In genomic region chr9:105074501-105074900, GRCh38 we compare ENCODE assay signal across 32 cellular contexts.
"Had no signal": no experiment of that assay in that cellular context is flagged by ENCODE, and none has a peak within 500 bp of the region (broad histone marks: within the 10 kb centered on the region; RNA-seq: fewer than 3 reads in every experiment).

No MANE protein-coding gene starts in this region.

- H3K27me3 ChIP-seq: adrenal gland, body of pancreas, colonic mucosa, esophagus squamous epithelium, foreskin keratinocyte, gastrocnemius medialis, heart right ventricle had no signal

- H3K4me1 ChIP-seq: body of pancreas, colonic mucosa, gastrocnemius medialis had no signal

- H3K9me3 Mint-ChIP-seq: activated B cell treated with CpG ODN at 0.5 μM for 24 hours; activated CD8-positive, alpha-beta T cell treated with anti-CD3 and anti-CD28 coated beads for 36 hours; activated T-cell treated with anti-CD3 and anti-CD28 coated beads, Interleukin-2, amount 50 U/mL, for 4 hours; activated T-helper 17 cell treated with anti-CD3 and anti-CD28 coated beads, Interleukin-2, amount 50 U/mL, for 72 hours had no signal

- H3K9me3 ChIP-seq: adrenal gland, body of pancreas, colonic mucosa, esophagus squamous epithelium, gastrocnemius medialis, heart right ventricle had no signal

- H3K36me3 Mint-ChIP-seq: activated naive CD8-positive, alpha-beta T cell had no signal

- H3K36me3 ChIP-seq: adrenal gland, colonic mucosa, esophagus squamous epithelium, gastrocnemius medialis, heart right ventricle, WERI-Rb-1 had no signal

- H3K27ac Mint-ChIP-seq: activated B cell treated with CpG ODN at 0.5 μM for 24 hours; activated CD8-positive, alpha-beta T cell treated with anti-CD3 and anti-CD28 coated beads for 36 hours; activated naive CD8-positive, alpha-beta T cell; activated T-helper 17 cell treated with anti-CD3 and anti-CD28 coated beads, Interleukin-2, amount 50 U/mL, for 72 hours had no signal

- DNase-seq: activated B cell treated with CpG ODN at 0.5 μM for 24 hours; activated CD4-positive, alpha-beta T cell treated with anti-CD3 and anti-CD28 coated beads for 48 hours; activated CD4-positive, alpha-beta T cell treated with anti-CD3 and anti-CD28 coated beads, Interleukin-2, amount 50 U/mL, for 1 hour; activated CD4-positive, alpha-beta T cell treated with anti-CD3 and anti-CD28 coated beads, Interleukin-2, amount 50 U/mL, for 48 hours; activated CD8-positive, alpha-beta memory T cell treated with anti-CD3 and anti-CD28 coated beads for 24 hours; activated CD8-positive, alpha-beta T cell treated with anti-CD3 and anti-CD28 coated beads for 36 hours; activated effector memory CD4-positive, alpha-beta T cell treated with Interleukin-2 at 50 U/mL for 16 hours; activated gamma-delta T cell treated with Interleukin-2 at 50 U/mL for 16 hours; activated naive CD4-positive, alpha-beta T cell treated with anti-CD3 and anti-CD28 coated beads, Interleukin-2, amount 50 U/mL, for 16 hours; activated naive CD4-positive, alpha-beta T cell treated with Interleukin-2 at 50 U/mL for 16 hours; activated T-cell treated with anti-CD3 and anti-CD28 coated beads, Interleukin-2, amount 50 U/mL, for 4 hours; adrenal gland; amygdala; aorta; body of pancreas; caudate nucleus; cerebellar nuclear complex; colonic mucosa; effector CD8-positive, alpha-beta T cell; esophagus squamous epithelium; foreskin keratinocyte; gastrocnemius medialis; heart right ventricle; T-helper 2 cell; WERI-Rb-1 had no signal

- H3K4me3 ChIP-seq: adrenal gland, body of pancreas, colonic mucosa, esophagus squamous epithelium, gastrocnemius medialis, heart right ventricle had no signal

- H3K4me3 Mint-ChIP-seq: activated B cell treated with CpG ODN at 0.5 μM for 24 hours; activated CD8-positive, alpha-beta T cell treated with anti-CD3 and anti-CD28 coated beads for 36 hours; activated naive CD8-positive, alpha-beta T cell; activated T-cell treated with anti-CD3 and anti-CD28 coated beads, Interleukin-2, amount 50 U/mL, for 4 hours; activated T-helper 17 cell treated with anti-CD3 and anti-CD28 coated beads, Interleukin-2, amount 50 U/mL, for 72 hours had no signal

- H3K27me3 Mint-ChIP-seq: activated B cell treated with CpG ODN at 0.5 μM for 24 hours; activated CD8-positive, alpha-beta T cell treated with anti-CD3 and anti-CD28 coated beads for 36 hours; activated naive CD8-positive, alpha-beta T cell; activated T-helper 17 cell treated with anti-CD3 and anti-CD28 coated beads, Interleukin-2, amount 50 U/mL, for 72 hours had no signal

- H3K27ac ChIP-seq: adrenal gland, body of pancreas, colonic mucosa, epithelial cell of prostate, esophagus squamous epithelium, foreskin keratinocyte, gastrocnemius medialis, heart right ventricle, WERI-Rb-1 had no signal

- FAIRE-seq: endometrium, endothelial cell of umbilical vein, TTC549 had no signal

- H3K4me1 Mint-ChIP-seq: activated B cell treated with CpG ODN at 0.5 μM for 24 hours; activated T-helper 17 cell treated with anti-CD3 and anti-CD28 coated beads, Interleukin-2, amount 50 U/mL, for 72 hours had no signal

- ATAC-seq: activated CD4-positive, CD25-positive, alpha-beta regulatory T cell treated with anti-CD3 and anti-CD28 coated beads, Interleukin-2, amount 50 U/mL, for 24 hours; activated CD8-positive, alpha-beta T cell treated with anti-CD3 and anti-CD28 coated beads for 36 hours; activated T-cell treated with anti-CD3 and anti-CD28 coated beads, Interleukin-2, amount 50 U/mL, for 4 hours; activated T-helper 17 cell treated with anti-CD3 and anti-CD28 coated beads, Interleukin-2, amount 50 U/mL, for 72 hours; body of pancreas; foreskin keratinocyte; gastrocnemius medialis; heart right ventricle had no signal
